Comparison of ENCODE assay signal across 1 cellular context in genomic region chr1:110433803-110434202, GRCh38.
TF ChIP-seq lines count a peak whose summit lies in the region.

No MANE protein-coding gene starts in this region.

TF ChIP-seq in GM23338, 12 proteins besides CTCF, POLR2A, EP300 and RAD21 (continued from another document):
- TF ChIP-seq ZNF462 (CRISPR knock-in tag; IDR thresholded peaks at IDR 0.05) (no peak), EZH2phosphoT487 (IDR thresholded peaks at IDR 0.05; ENCODE audit: unreplicated experiment) (no peak), EZH2 (IDR thresholded peaks at IDR 0.05; ENCODE audit: low read depth, unreplicated experiment) (no peak), NANOG (IDR thresholded peaks at IDR 0.05; ENCODE audit: borderline replicate concordance) (no peak)
